In genomic region chr7:101172854-101173751, GRCh38 we compare ENCODE assay signal across 8 cellular contexts. TPM values are rescaled to one million over a fixed set of nuclear protein-coding genes. Genes with fewer than 3 reads are reported as not detected.
DNase-seq lines count a peak whose midpoint lies in the region; ATAC-seq and TF ChIP-seq lines count a peak whose summit lies in the region.

No MANE protein-coding gene starts in this region.

- no peaks in the 10 kb centered on the region for H3K9me3 ChIP-seq in osteoblast (ENCODE audit: low read depth, low read length)

- H3K27ac ChIP-seq in osteoblast (ENCODE audit: low read depth, low read length): no peak overlapping the region

- no peaks in the 10 kb centered on the region for H3K79me2 ChIP-seq in osteoblast (ENCODE audit: insufficient read depth, low read length)

- H3K4me3 ChIP-seq in GM06990 (replicated peaks; ENCODE audit: low read depth, low read length): no peak overlapping the region
- H3K4me3 ChIP-seq in osteoblast (ENCODE audit: insufficient read depth, low read length): peak overlapping the region; percentile 47

- H4K20me1 ChIP-seq in osteoblast (ENCODE audit: insufficient read depth, low read length): peaks cover 2% of the 10 kb centered on the region

- H2AFZ ChIP-seq in osteoblast (ENCODE audit: low read length): no peak overlapping the region

- H3K27me3 ChIP-seq in GM06990 (replicated peaks; ENCODE audit: control insufficient read depth, insufficient read depth, low read length): peaks cover 3% of the 10 kb centered on the region
- H3K27me3 ChIP-seq in osteoblast (ENCODE audit: insufficient read depth, low read length): peaks cover 96% of the 10 kb centered on the region

- in situ Hi-C loops in KBM-7 (cut with MboI; ENCODE audit: low pct_unique_long_range_greater_than_20kb, low sequenced_read_pairs): no loop called here

- peak; percentile 72 for DNase-seq in 8988T
- peak; percentile 43 for DNase-seq in GM06990 (ENCODE audit: extremely low read depth, insufficient read length)
- DNase-seq in RKO (ENCODE audit: low spot score): peak; percentile 92
- peak; percentile 79 for DNase-seq in fibroblast of gingiva (ENCODE audit: low read depth)
- DNase-seq in osteoblast (ENCODE audit: insufficient read length, low spot score, missing footprints): peak; percentile 98
- DNase-seq in KBM-7: no peak
- no peak for DNase-seq in SKM-1 treated with dmso at 0.1 percent for 144 hours (lab: John Stamatoyannopoulos, UW; ENCODE audit: unreplicated experiment)

- TF ChIP-seq CTCF in GM06990 (IDR thresholded peaks at IDR 0.05; ENCODE audit: insufficient read depth, low read length, poor library complexity, severe bottlenecking): no peak
- TF ChIP-seq CTCF in osteoblast (IDR thresholded peaks at IDR 0.05; ENCODE audit: extremely low read depth, low read depth, low read length): no peak

- H3K36me3 ChIP-seq in GM06990 (ENCODE audit: control insufficient read depth, insufficient read depth, low read length) (no peaks in the 10 kb centered on the region), osteoblast (ENCODE audit: insufficient read depth, low read length) (no peaks in the 10 kb centered on the region)

- peak overlapping the region; percentile 72 for H3K4me2 ChIP-seq in osteoblast (ENCODE audit: insufficient read depth, low read length)

- peaks cover 21% of the 10 kb centered on the region for H3K4me1 ChIP-seq in osteoblast (ENCODE audit: insufficient read depth, low read length)

- ATAC-seq in HG03039 (IDR thresholded peaks at IDR 0.05; ENCODE audit: unreplicated experiment): no peak

RNA-seq across cellular contexts. Expression of gene NAT16, which starts 7.0 kb away (rescaled TPM):
- not detected in 2 replicates for total RNA-seq in osteoblast

RNA-seq across cellular contexts. Expression of gene VGF, which starts 7.7 kb away (rescaled TPM):
- total RNA-seq in osteoblast: 0.36 TPM in 1 of 2 replicates, not detected in the other

RNA-seq across cellular contexts. Expression of gene AP1S1, which starts 18.8 kb away (rescaled TPM):
- 101 and 102 TPM in 2 replicates for total RNA-seq in osteoblast

RNA-seq across cellular contexts. Expression of gene MOGAT3, which starts 27.7 kb away (rescaled TPM):
- not detected in 2 replicates for total RNA-seq in osteoblast

RNA-seq across cellular contexts. Expression of gene PLOD3, which starts 44.3 kb away (rescaled TPM):
- 78.7 and 81.8 TPM in 2 replicates for total RNA-seq in osteoblast

Comparison
In these comparisons a context has a peak if more than half of its experiments do, and no peak if none do; other contexts are left out.
1. DNase-seq: peak in 8988T (single experiment), GM06990 (single experiment), RKO (single experiment), fibroblast of gingiva (single experiment) and osteoblast (single experiment); none in KBM-7 (single experiment) and SKM-1 treated with dmso at 0.1 percent for 144 hours (single experiment).